ENCODE assay signal across 8 cellular contexts in genomic region chr1:204578867-204579664, GRCh38.
DNase-seq lines count a peak whose midpoint lies in the region; ATAC-seq and TF ChIP-seq lines count a peak whose summit lies in the region.

No MANE protein-coding gene starts in this region.

- H3K9me3 Mint-ChIP-seq in Calu3 (ENCODE audit: low read depth, unreplicated experiment): no peaks in the 10 kb centered on the region

- H3K4me3 Mint-ChIP-seq in Calu3 (ENCODE audit: low read depth, unreplicated experiment): peak overlapping the region; percentile 32

- CTCF ChIA-PET in Calu3 (lab: Charles Lee): interaction anchor here (0.8 to 1.6 kb wide), 5 partner anchors 10 to 228 kb away, joined by 3 to 5 read pairs (median 4); no protein-coding TSS in a partner anchor

- peak; percentile 20 for TF ChIP-seq POLR2A in GM19193 (IDR thresholded peaks at IDR 0.05; ENCODE audit: extremely low read depth, insufficient read depth, insufficient read length)

- DNase-seq in Calu3 (peak; percentile 42), SK-MEL-5 (ENCODE audit: low read depth, low spot score) (peak; percentile 22), germinal center (ENCODE audit: low spot score) (peak; percentile 63), NCI-H1048 (lab: John Stamatoyannopoulos, UW) (no peak), kidney glomerular epithelial cell (lab: John Stamatoyannopoulos, UW) (no peak)
- DNase-seq in stimulated activated CD8-positive, alpha-beta memory T cell treated with anti-CD3 and anti-CD28 coated beads, Interleukin-4, amount 100 ng/mL, for 48 hours: peak; percentile 36

- H3K27me3 Mint-ChIP-seq in Calu3 (ENCODE audit: unreplicated experiment): no peaks in the 10 kb centered on the region

- no peak for TF ChIP-seq CTCF in Calu3 (IDR thresholded peaks at IDR 0.05; ENCODE audit: unreplicated experiment)

- intact Hi-C loops in Calu3 (cut with micrococcal nuclease; ENCODE audit: unreplicated experiment): no loop called here

- H3K27ac Mint-ChIP-seq in Calu3 (ENCODE audit: unreplicated experiment): peak overlapping the region; percentile 39

- peaks cover 5% of the 10 kb centered on the region for H3K36me3 Mint-ChIP-seq in Calu3 (ENCODE audit: insufficient read depth, unreplicated experiment)

- H3K4me1 Mint-ChIP-seq in Calu3 (ENCODE audit: low read depth, unreplicated experiment): peaks cover 13% of the 10 kb centered on the region

- no TSS peak for BruUV-seq in Calu3 (replicated peaks; lab: Mats Ljungman, UMichigan)

- in situ Hi-C loops in SK-MEL-5 (cut with HindIII; ENCODE audit: low pct_unique_long_range_greater_than_20kb, low sequenced_read_pairs): no loop called here

- peak; percentile 68 for ATAC-seq in HG03135 (IDR thresholded peaks at IDR 0.05; ENCODE audit: unreplicated experiment)

Comparison
In these comparisons a context has a peak if more than half of its experiments do, and no peak if none do; other contexts are left out.
1. DNase-seq: peak in Calu3 (single experiment), SK-MEL-5 (single experiment), germinal center (single experiment) and stimulated activated CD8-positive, alpha-beta memory T cell treated with anti-CD3 and anti-CD28 coated beads, Interleukin-4, amount 100 ng/mL, for 48 hours (single experiment); none in NCI-H1048 (single experiment) and kidney glomerular epithelial cell (single experiment).